ENCODE assay signal across 8 cellular contexts in the genomic region with DNA sequence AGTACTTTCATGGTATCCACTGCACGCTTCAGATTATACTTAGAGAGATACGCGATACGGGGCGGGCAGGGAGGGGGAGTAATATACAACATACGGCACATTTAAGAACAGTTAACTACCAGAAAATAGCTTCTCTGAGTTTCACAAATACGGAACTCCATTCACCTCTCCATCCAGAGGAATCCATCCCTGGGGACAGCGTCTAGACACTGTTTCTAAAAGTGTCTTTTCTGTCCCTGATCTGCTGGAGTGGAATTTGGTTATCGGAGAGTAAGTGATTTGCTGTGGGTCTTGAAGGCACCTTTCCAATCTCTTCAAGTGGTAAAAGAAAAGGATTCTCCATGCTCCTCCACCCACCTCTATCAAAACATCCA. TPM values are rescaled to one million over a fixed set of nuclear protein-coding genes. Genes with fewer than 3 reads are reported as not detected.
DNase-seq lines count a peak whose midpoint lies in the region; ATAC-seq and TF ChIP-seq lines count a peak whose summit lies in the region.

No MANE protein-coding gene starts in this region.

- no peaks in the 10 kb centered on the region for H3K9me2 ChIP-seq in OCI-LY7 (ENCODE audit: insufficient read depth, low read length)

- CTCF ChIA-PET in OCI-LY7 (lab: Charles Lee; ENCODE audit: unreplicated experiment) = interaction anchor here (1.0 kb wide), 1 partner anchor 133 kb away, joined by 3 read pairs; no protein-coding TSS in a partner anchor

- ATAC-seq in GM21723 (IDR thresholded peaks at IDR 0.05; ENCODE audit: unreplicated experiment) (no peak), GM21447 (IDR thresholded peaks at IDR 0.05; ENCODE audit: unreplicated experiment) (no peak)

- H2AFZ ChIP-seq in OCI-LY7 (ENCODE audit: low read length) = peak overlapping the region; percentile 69

- H3K9ac ChIP-seq in duodenal mucosa (ENCODE audit: low read depth in 1 of 2, low read length in 2 of 2) (peak overlapping the region; percentile 92 to 98), mucosa of rectum (ENCODE audit: low read depth in 1 of 2, low read length in 2 of 2) (peak overlapping the region; percentile 92 to 99)

- BruUV-seq in OCI-LY7 (replicated peaks; lab: Mats Ljungman, UMichigan) = no TSS peak

- peak overlapping the region; percentile 89 for H3K4me3 ChIP-seq in OCI-LY7 (ENCODE audit: low read depth, low read length, poor library complexity, severe bottlenecking)
- H3K4me3 ChIP-seq in duodenal mucosa (ENCODE audit: low read depth in 1 of 2, low read length in 2 of 2) = peak overlapping the region; percentile 93 to 98
- peak overlapping the region; percentile 80 to 96 for H3K4me3 ChIP-seq in mucosa of rectum (ENCODE audit: low read length in 2 of 2)

- peaks cover 10% of the 10 kb centered on the region; the same call in 1 of the 2 replicates for H4K20me1 ChIP-seq in OCI-LY7 (ENCODE audit: insufficient read depth, low read length)

- no peaks in the 10 kb centered on the region for H3K9me3 ChIP-seq in OCI-LY7 (ENCODE audit: low read length)
- H3K9me3 ChIP-seq in duodenal mucosa (ENCODE audit: control insufficient read depth in 1 of 2, low read length in 2 of 2) = no peaks in the 10 kb centered on the region
- H3K9me3 ChIP-seq in mucosa of rectum (ENCODE audit: control insufficient read depth in 2 of 2, low read length in 2 of 2) = no peaks in the 10 kb centered on the region

- no peaks in the 10 kb centered on the region for H3K27me3 ChIP-seq in duodenal mucosa (ENCODE audit: control insufficient read depth in 1 of 2, insufficient read depth in 2 of 2, low read length in 2 of 2)
- no peaks in the 10 kb centered on the region for H3K27me3 ChIP-seq in mucosa of rectum (ENCODE audit: control insufficient read depth in 2 of 2, insufficient read depth in 2 of 2, low read length in 2 of 2)

- peak overlapping the region; percentile 93 for H3K27ac ChIP-seq in OCI-LY7 (ENCODE audit: low read depth, low read length, poor library complexity, severe bottlenecking)
- peak overlapping the region; percentile 96 for H3K27ac ChIP-seq in duodenal mucosa (ENCODE audit: low read depth, low read length)
- H3K27ac ChIP-seq in mucosa of rectum (ENCODE audit: low read depth in 2 of 2, low read length in 2 of 2) = peak overlapping the region; percentile 97 to 99

- H3K4me1 ChIP-seq in OCI-LY7 (ENCODE audit: insufficient read depth, low read length, poor library complexity, severe bottlenecking) = peaks cover 25% of the 10 kb centered on the region
- peaks cover 10 to 24% of the 10 kb centered on the region in 2 donors for H3K4me1 ChIP-seq in duodenal mucosa (ENCODE audit: control insufficient read depth in 1 of 2, insufficient read depth in 2 of 2, low read length in 2 of 2)
- H3K4me1 ChIP-seq in mucosa of rectum (ENCODE audit: control insufficient read depth in 2 of 2, insufficient read depth in 2 of 2, low read length in 2 of 2) = peaks cover 0 to 9% of the 10 kb centered on the region in 2 donors

- TF ChIP-seq CTCF in OCI-LY7 (conservative IDR thresholded peaks at IDR 0.05; ENCODE audit: low read length) = no peak

- intact Hi-C loops in OCI-LY7 (cut with micrococcal nuclease; ENCODE audit: unreplicated experiment) = loop anchor here (1.0 to 10.0 kb wide), 3 partner anchors 106 to 151 kb away; no protein-coding TSS in a partner anchor

- peak; percentile 0 for DNase-seq in activated T-cell treated with anti-CD3 and anti-CD28 coated beads for 4 hours
- DNase-seq in activated T-cell treated with anti-CD3 and anti-CD28 coated beads, Interleukin-2, amount 50 U/mL, for 48 hours = no peak
- DNase-seq in OCI-LY7 (ENCODE audit: low spot score) = peak; percentile 28
- no peak for DNase-seq in NCI-H2107 (lab: John Stamatoyannopoulos, UW)

- H3K36me3 ChIP-seq in OCI-LY7 (ENCODE audit: insufficient read depth, low read length) (peaks cover 29% of the 10 kb centered on the region), duodenal mucosa (ENCODE audit: control insufficient read depth in 1 of 2, insufficient read depth in 2 of 2, low read length in 2 of 2) (peaks cover 0 to 8% of the 10 kb centered on the region in 2 donors), mucosa of rectum (ENCODE audit: control insufficient read depth in 2 of 2, insufficient read depth in 2 of 2, low read length in 2 of 2) (peaks cover under 1 to 3% of the 10 kb centered on the region in 2 donors)

- POLR2A ChIA-PET in OCI-LY7 (lab: Charles Lee) = interaction anchor here (0.5 to 2.5 kb wide), 11 partner anchors 9 to 141 kb away, joined by 3 to 9 read pairs (median 5); partner anchors contain the start of gene ACTR3

- peaks cover 50% of the 10 kb centered on the region for H3K79me2 ChIP-seq in OCI-LY7 (ENCODE audit: insufficient read depth, low read depth, low read length)

- peak overlapping the region; percentile 85 for H3K4me2 ChIP-seq in OCI-LY7 (ENCODE audit: low read length)

RNA-seq across cellular contexts. Expression of gene SLC35F5, which starts 0.8 kb away (rescaled TPM):
- total RNA-seq in OCI-LY7 (2014; rRNA removed; shearing (Covaris generic)) = 45.4 and 51.1 TPM in 2 replicates
- 56.3 and 58.8 TPM in 2 replicates for total RNA-seq in OCI-LY7 (2022)

Comparison
In these comparisons a context has a peak if more than half of its experiments do, and no peak if none do; other contexts are left out.
1. DNase-seq: peak in activated T-cell treated with anti-CD3 and anti-CD28 coated beads for 4 hours (single experiment) and OCI-LY7 (single experiment); none in activated T-cell treated with anti-CD3 and anti-CD28 coated beads, Interleukin-2, amount 50 U/mL, for 48 hours (0 of 2) and NCI-H2107 (single experiment).
2. Peak in every context shown above with its lines, with median percentiles within 50 percentile points of each other: H3K27ac ChIP-seq and H3K4me3 ChIP-seq.